Comparison of ENCODE assay signal across 19 cellular contexts in the genomic region with DNA sequence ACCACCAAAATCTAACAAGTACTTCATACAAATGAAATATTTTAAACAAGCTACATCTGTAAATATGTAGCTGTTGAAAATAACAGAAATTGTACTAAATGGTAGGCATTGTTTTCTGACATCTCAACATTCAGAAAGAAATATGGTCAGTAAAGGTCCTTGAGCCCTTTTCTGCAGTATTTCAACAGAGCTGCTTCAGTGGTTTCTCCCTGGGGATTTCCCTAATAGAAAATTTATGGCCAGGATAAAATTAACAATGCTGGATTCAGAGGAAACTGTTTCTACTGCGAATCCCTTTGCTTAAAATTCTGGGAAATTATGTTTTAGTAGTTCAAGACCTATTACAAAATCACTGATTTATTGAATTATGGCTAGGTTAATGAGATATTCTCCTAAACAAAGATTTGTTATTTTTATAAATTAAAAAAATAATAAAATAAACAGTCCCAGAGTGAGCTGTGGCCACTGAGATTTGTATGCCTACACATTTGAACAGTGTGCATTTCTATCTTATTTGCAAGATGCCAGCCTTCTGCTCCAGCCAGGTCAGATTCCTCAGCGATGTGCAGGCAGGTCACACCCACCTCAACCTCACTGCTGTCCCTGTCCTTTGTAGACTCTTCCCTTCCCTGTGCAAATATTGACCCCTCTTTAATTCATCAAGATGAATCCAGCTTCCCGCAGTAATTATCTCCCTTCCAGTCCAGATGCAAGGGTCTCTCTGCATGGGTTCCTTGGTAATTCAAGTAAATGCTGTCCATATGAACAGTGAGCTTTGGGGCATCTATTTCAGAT.
DNase-seq lines count a peak whose midpoint lies in the region; TF ChIP-seq lines count a peak whose summit lies in the region.
"Had no signal": no experiment of that assay in that cellular context is flagged by ENCODE, and none has a peak within 500 bp of the region (broad histone marks: within the 10 kb centered on the region; RNA-seq: fewer than 3 reads in every experiment).

No MANE protein-coding gene starts in this region.

- TF ChIP-seq CTCF in choroid plexus epithelial cell (conservative IDR thresholded peaks at IDR 0.05; ENCODE audit: low read depth, low read length): no peak
- no peak for TF ChIP-seq CTCF in nephron progenitor cell (IDR thresholded peaks at IDR 0.05)
- TF ChIP-seq CTCF in left ventricle myocardium inferior (IDR thresholded peaks at IDR 0.05; ENCODE audit: borderline replicate concordance): no peak
- no peak for TF ChIP-seq CTCF in GM10248 (IDR thresholded peaks at IDR 0.05; ENCODE audit: control extremely low read depth, extremely low read depth, low read depth, missing control alignments)

- H3K36me3 Mint-ChIP-seq in nephron progenitor cell (ENCODE audit: low read depth): peaks cover 5% of the 10 kb centered on the region
- H3K36me3 Mint-ChIP-seq: stimulated activated memory B cell treated with anti-CD40 and anti-IgM and Interleukin-4, amounts not matched to agents 10 μg/mL and 1 μg/mL and 100 μg/mL, for 72 hours had no signal

- H3K9me3 ChIP-seq in left ventricle myocardium inferior (replicated peaks): no peaks in the 10 kb centered on the region
- H3K9me3 ChIP-seq: adrenal gland, lower lobe of right lung had no signal

- peak; percentile 4 for DNase-seq in GM04504 (ENCODE audit: low read depth)
- DNase-seq in NCI-H226: peak; percentile 11
- peak; percentile 42 for DNase-seq in choroid plexus epithelial cell (ENCODE audit: low read depth)
- DNase-seq in nephron progenitor cell: peak; percentile 14
- no peak for DNase-seq in NCI-H187 (lab: John Stamatoyannopoulos, UW)
- no peak for DNase-seq in left ventricle myocardium inferior
- no peak for DNase-seq in activated CD4-positive, CD25-positive, alpha-beta regulatory T cell treated with anti-CD3 and anti-CD28 coated beads, Interleukin-2, amount 50 U/mL, for 72 hours
- DNase-seq in GM10248 (ENCODE audit: extremely low spot score): no peak
- DNase-seq: activated CD4-positive, alpha-beta T cell treated with anti-CD3 and anti-CD28 coated beads, Interleukin-2, amount 10 ng/mL, durations not matched to agents 24 days and 14 days; activated effector memory CD4-positive, alpha-beta T cell treated with Interleukin-2 at 50 U/mL for 16 hours; adrenal gland; DND-41; lower lobe of right lung; NCI-H2107; NK-92 treated with Interleukin-12 subunit alpha and Interleukin-12 subunit beta, amount 100 ng/mL, for 24 hours; right cardiac atrium had no signal

- POLR2A ChIA-PET in GM10248 (lab: Yijun Ruan, JAX): no interaction called here

- peak overlapping the region; percentile 50 for H3K4me3 Mint-ChIP-seq in nephron progenitor cell
- H3K4me3 Mint-ChIP-seq: activated CD4-positive, alpha-beta T cell treated with anti-CD3 and anti-CD28 coated beads, Interleukin-2, amount 10 ng/mL, durations not matched to agents 24 days and 14 days; stimulated activated memory B cell treated with anti-CD40 and anti-IgM and Interleukin-4, amounts not matched to agents 10 μg/mL and 1 μg/mL and 100 μg/mL, for 72 hours had no signal

- H3K27ac ChIP-seq in left ventricle myocardium inferior (replicated peaks): no peak overlapping the region
- H3K27ac ChIP-seq: adrenal gland, KMS-11, lower lobe of right lung, RWPE1 had no signal

- no peak overlapping the region for H3K4me3 ChIP-seq in choroid plexus epithelial cell (ENCODE audit: low read depth, low read length)
- H3K4me3 ChIP-seq in left ventricle myocardium inferior: no peak overlapping the region
- H3K4me3 ChIP-seq: adrenal gland, lower lobe of right lung had no signal

- CTCF ChIA-PET in GM10248 (lab: Yijun Ruan, JAX): interaction anchor here (1.3 to 2.9 kb wide), 5 partner anchors 10 to 147 kb away, joined by 3 to 14 read pairs (median 6); no protein-coding TSS in a partner anchor

- H3K27ac Mint-ChIP-seq in nephron progenitor cell: peak overlapping the region; percentile 60
- H3K27ac Mint-ChIP-seq: activated CD4-positive, alpha-beta T cell treated with anti-CD3 and anti-CD28 coated beads, Interleukin-2, amount 10 ng/mL, durations not matched to agents 24 days and 14 days; stimulated activated memory B cell treated with anti-CD40 and anti-IgM and Interleukin-4, amounts not matched to agents 10 μg/mL and 1 μg/mL and 100 μg/mL, for 72 hours had no signal

- H3K27me3 ChIP-seq in left ventricle myocardium inferior (ENCODE audit: low read depth): peaks cover 24% of the 10 kb centered on the region

- peaks cover 9% of the 10 kb centered on the region for H3K9me3 Mint-ChIP-seq in nephron progenitor cell
- H3K9me3 Mint-ChIP-seq: activated CD4-positive, alpha-beta T cell treated with anti-CD3 and anti-CD28 coated beads, Interleukin-2, amount 10 ng/mL, durations not matched to agents 24 days and 14 days; stimulated activated memory B cell treated with anti-CD40 and anti-IgM and Interleukin-4, amounts not matched to agents 10 μg/mL and 1 μg/mL and 100 μg/mL, for 72 hours had no signal

- no peaks in the 10 kb centered on the region for H3K36me3 ChIP-seq in left ventricle myocardium inferior
- H3K36me3 ChIP-seq: adrenal gland, lower lobe of right lung had no signal

- intact Hi-C loops in left ventricle myocardium inferior (cut with micrococcal nuclease): no loop called here

- peaks cover 48% of the 10 kb centered on the region for H3K4me1 Mint-ChIP-seq in nephron progenitor cell
- H3K4me1 Mint-ChIP-seq: activated CD4-positive, alpha-beta T cell treated with anti-CD3 and anti-CD28 coated beads, Interleukin-2, amount 10 ng/mL, durations not matched to agents 24 days and 14 days had no signal

- no peaks in the 10 kb centered on the region for H3K4me1 ChIP-seq in left ventricle myocardium inferior
- H3K4me1 ChIP-seq: lower lobe of right lung had no signal

- peaks cover 13% of the 10 kb centered on the region for H3K27me3 Mint-ChIP-seq in nephron progenitor cell (ENCODE audit: low read depth, poor library complexity)
- H3K27me3 Mint-ChIP-seq: activated CD4-positive, alpha-beta T cell treated with anti-CD3 and anti-CD28 coated beads, Interleukin-2, amount 10 ng/mL, durations not matched to agents 24 days and 14 days had no signal

Comparison
In these comparisons a context has a peak if more than half of its experiments do, and no peak if none do; other contexts are left out.
1. DNase-seq: peak in GM04504 (single experiment), NCI-H226 (single experiment), choroid plexus epithelial cell (single experiment) and nephron progenitor cell (single experiment); none in NCI-H187 (0 of 2), left ventricle myocardium inferior (single experiment), activated CD4-positive, CD25-positive, alpha-beta regulatory T cell treated with anti-CD3 and anti-CD28 coated beads, Interleukin-2, amount 50 U/mL, for 72 hours (single experiment) and GM10248 (single experiment).